In the genomic region with DNA sequence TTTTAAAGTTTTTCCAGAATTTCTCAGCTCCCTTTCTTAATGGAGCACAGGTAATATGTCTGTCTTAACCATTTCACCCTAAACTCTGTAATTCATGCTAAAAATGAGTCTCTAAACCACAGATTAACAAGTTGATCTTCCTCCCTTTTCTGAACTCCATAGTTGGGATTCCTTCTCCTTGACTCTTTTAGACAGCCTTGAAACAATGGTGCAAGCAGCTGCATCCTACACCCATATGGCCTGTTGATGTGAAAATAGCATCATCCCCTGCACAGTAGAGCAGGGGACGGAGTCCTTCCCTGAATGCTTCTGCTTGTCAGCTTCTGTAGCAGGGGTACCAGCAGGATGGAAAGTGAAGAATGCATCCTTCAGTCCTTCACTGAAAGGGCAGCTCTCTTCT, we compare ENCODE assay signal across 20 cellular contexts.
DNase-seq lines count a peak whose midpoint lies in the region; ATAC-seq lines count a peak whose summit lies in the region.
"Had no signal": no experiment of that assay in that cellular context is flagged by ENCODE, and none has a peak within 500 bp of the region (broad histone marks: within the 10 kb centered on the region; RNA-seq: fewer than 3 reads in every experiment).

No MANE protein-coding gene starts in this region.

- ATAC-seq in HG03469 (IDR thresholded peaks at IDR 0.05; ENCODE audit: unreplicated experiment), result no peak
- ATAC-seq in GM19035 (IDR thresholded peaks at IDR 0.05; ENCODE audit: unreplicated experiment), result no peak

- DNase-seq in EH (ENCODE audit: low read depth) (peak; percentile 67), NCI-H226 (peak; percentile 30), iris pigment epithelial cell (ENCODE audit: low read depth) (peak; percentile 59), COLO829 (ENCODE audit: low spot score) (no peak)
- DNase-seq in activated CD4-positive, alpha-beta T cell treated with anti-CD3 and anti-CD28 coated beads, Interleukin-2, amount 50 U/mL, for 4 hours, result no peak
- DNase-seq: CD8-positive, alpha-beta memory T cell; GF-D8; H7; KG1; NCI-H1105; NCI-H146; NCI-H2081; NCI-H2171 treated with DMSO at 0.1 percent for 48 hours; NCI-H446; NCI-H526 treated with DMSO at 0.1 percent for 48 hours; PC-9; RPMI8226; SHP77 had no signal

Comparison
In these comparisons a context has a peak if more than half of its experiments do, and no peak if none do; other contexts are left out.
1. DNase-seq: peak in EH (single experiment), NCI-H226 (single experiment) and iris pigment epithelial cell (single experiment); none in COLO829 (single experiment) and activated CD4-positive, alpha-beta T cell treated with anti-CD3 and anti-CD28 coated beads, Interleukin-2, amount 50 U/mL, for 4 hours (0 of 2).